25 cellular contexts compared by ENCODE assay signal in the genomic region with DNA sequence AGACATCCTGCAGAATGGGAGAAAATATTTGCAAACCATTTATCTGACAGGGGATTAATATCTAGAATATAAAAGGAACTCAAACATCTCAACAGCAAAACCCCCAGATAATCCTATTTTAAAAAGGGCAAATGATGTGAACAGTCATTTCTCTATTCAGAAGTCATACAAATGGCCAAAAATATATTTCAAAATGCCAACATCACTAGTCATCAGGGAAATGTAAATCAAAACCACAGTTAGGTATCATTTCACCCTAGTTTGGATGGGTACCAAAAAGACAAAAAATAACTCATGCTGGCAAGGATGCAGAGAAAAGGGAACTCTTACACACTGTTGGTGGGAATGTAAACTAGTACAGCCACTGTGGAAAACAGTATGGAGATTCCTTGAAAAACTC.
"Had no signal": no experiment of that assay in that cellular context is flagged by ENCODE, and none has a peak within 500 bp of the region (broad histone marks: within the 10 kb centered on the region; RNA-seq: fewer than 3 reads in every experiment).

No MANE protein-coding gene starts in this region.

- DNase-seq: activated CD4-positive, alpha-beta memory T cell treated with anti-CD3 and anti-CD28 coated beads for 36 hours; activated CD4-positive, alpha-beta T cell treated with anti-CD3 and anti-CD28 coated beads for 4 hours; activated CD8-positive, alpha-beta memory T cell treated with anti-CD3 and anti-CD28 coated beads, Interleukin-2, amount 50 U/mL, for 4 hours; activated gamma-delta T cell; activated naive CD4-positive, alpha-beta T cell treated with anti-CD3 and anti-CD28 coated beads, Interleukin-2, amount 10 ng/mL, durations not matched to agents 7 days and 5 days; activated T-cell treated with anti-CD3 and anti-CD28 coated beads, Interleukin-2, amount 50 U/mL, for 1 hour; amniotic stem cell; central memory CD4-positive, alpha-beta T cell; foreskin melanocyte; kidney glomerular epithelial cell; left lung; lower lobe of right lung; mesendoderm; right cardiac atrium; spleen; stimulated activated naive CD4-positive, alpha-beta T cell treated with Interleukin-2 at 50 U/mL for 16 hours; T-helper 9 cell had no signal

- H3K27me3 ChIP-seq: breast epithelium, left lung, spleen, tibial nerve had no signal

- ATAC-seq: esophagus mucosa; left lung; lower lobe of right lung; natural killer cell treated with Interleukin-12 subunit alpha and Interleukin-12 subunit beta and Interleukin-15 and Interleukin-18, amount 100 ng/mL, for 72 hours; right cardiac atrium had no signal

- H3K27ac ChIP-seq: breast epithelium, left lung, lower lobe of right lung, spleen, tibial nerve, VCaP had no signal

- H3K4me1 ChIP-seq: breast epithelium, left lung, lower lobe of right lung, spleen, tibial nerve had no signal

- FAIRE-seq: astrocyte, endothelial cell of umbilical vein, TTC549 had no signal

- H3K36me3 ChIP-seq: breast epithelium, left lung, lower lobe of right lung, spleen, tibial nerve had no signal

- H3K4me3 ChIP-seq: breast epithelium, left lung, lower lobe of right lung, spleen, tibial nerve had no signal
